ENCODE assay signal across 9 cellular contexts in genomic region chr10:69439813-69440506, GRCh38. TPM values are rescaled to one million over a fixed set of nuclear protein-coding genes. Genes with fewer than 3 reads are reported as not detected.
DNase-seq lines count a peak whose midpoint lies in the region; ATAC-seq and TF ChIP-seq lines count a peak whose summit lies in the region.
"Had no signal": no experiment of that assay in that cellular context is flagged by ENCODE, and none has a peak within 500 bp of the region (broad histone marks: within the 10 kb centered on the region; RNA-seq: fewer than 3 reads in every experiment).

No MANE protein-coding gene starts in this region.

- H2BK12ac ChIP-seq in trophoblast cell (ENCODE audit: low read length) = no peak overlapping the region

- H4K8ac ChIP-seq in trophoblast cell (ENCODE audit: low read depth, low read length) = no peak overlapping the region

- TF ChIP-seq CTCF in AG09309 (IDR thresholded peaks at IDR 0.05; ENCODE audit: control insufficient read depth, insufficient read depth, low read depth, low read length, missing control alignments) (no peak), HFFc6 (IDR thresholded peaks at IDR 0.05) (no peak), left lung (IDR thresholded peaks at IDR 0.05) (no peak)

- no peak overlapping the region for H3K9ac ChIP-seq in trophoblast cell (ENCODE audit: low read length)

- 0 out of 2 replicates have a peak, but pooled peaks cover 3% of the 10 kb centered on the region for H3K9me3 Mint-ChIP-seq in HFFc6

- H3K36me3 Mint-ChIP-seq in HFFc6 (ENCODE audit: low read depth) = 0 out of 2 replicates have a peak, but pooled peaks cover 3% of the 10 kb centered on the region

- H3K4me3 ChIP-seq in AG09309 (ENCODE audit: control insufficient read depth, low read depth, low read length) (no peak overlapping the region), left lung (no peak overlapping the region), trophoblast cell (ENCODE audit: low read depth, low read length) (no peak overlapping the region), aorta (ENCODE audit: low read length in 2 of 2) (no peak overlapping the region)

- H3K4me1 Mint-ChIP-seq in HFFc6 (ENCODE audit: low read depth) = peaks cover 52% of the 10 kb centered on the region

- H3K27me3 ChIP-seq in left lung = no peaks in the 10 kb centered on the region
- no peaks in the 10 kb centered on the region for H3K27me3 ChIP-seq in trophoblast cell (ENCODE audit: insufficient read depth, low read length)
- no peaks in the 10 kb centered on the region for H3K27me3 ChIP-seq in aorta (ENCODE audit: control insufficient read depth in 1 of 2, insufficient read depth in 2 of 2, low read length in 1 of 2)

- H3K9me3 ChIP-seq in left lung (no peaks in the 10 kb centered on the region), trophoblast cell (ENCODE audit: insufficient read depth, low read depth, low read length) (peaks cover 4% of the 10 kb centered on the region), aorta (ENCODE audit: control insufficient read depth, low read length) (no peaks in the 10 kb centered on the region)

- no peak overlapping the region for H3K14ac ChIP-seq in trophoblast cell (ENCODE audit: low read length)

- H4K91ac ChIP-seq in trophoblast cell (ENCODE audit: low read depth, low read length) = no peak overlapping the region

- ATAC-seq in left lung (peak; percentile 83), aorta (ENCODE audit: low FRiP score) (no peak), GM21447 (IDR thresholded peaks at IDR 0.05; ENCODE audit: unreplicated experiment) (no peak), GM18861 (IDR thresholded peaks at IDR 0.05; ENCODE audit: unreplicated experiment) (no peak)

- H3K36me3 ChIP-seq in left lung (no peaks in the 10 kb centered on the region), trophoblast cell (ENCODE audit: control insufficient read depth in 1 of 2, insufficient read depth in 2 of 2, low read length in 2 of 2) (no peaks in the 10 kb centered on the region), aorta (ENCODE audit: control insufficient read depth in 1 of 2, insufficient read depth in 2 of 2, low read length in 1 of 2) (no peaks in the 10 kb centered on the region)

- H3K4me3 Mint-ChIP-seq in HFFc6 = peak overlapping the region; percentile 79

- H3K27ac Mint-ChIP-seq in HFFc6 = peak overlapping the region; percentile 93

- no peak overlapping the region for H3K23ac ChIP-seq in trophoblast cell (ENCODE audit: low read length)

- peaks cover 2% of the 10 kb centered on the region; the same call in 1 of the 2 replicates for H3K27me3 Mint-ChIP-seq in HFFc6 (ENCODE audit: insufficient read depth)

- no peak overlapping the region for H3K4me2 ChIP-seq in trophoblast cell (ENCODE audit: low read length)

- no peak overlapping the region for H2AK5ac ChIP-seq in trophoblast cell (ENCODE audit: low read length)

- H3K4me1 ChIP-seq in left lung (peaks cover 14 to 31% of the 10 kb centered on the region in 2 donors), trophoblast cell (ENCODE audit: control insufficient read depth in 1 of 2, insufficient read depth in 2 of 2, low read length in 2 of 2) (peaks cover 20 to 23% of the 10 kb centered on the region in 2 experiments), aorta (ENCODE audit: control insufficient read depth in 1 of 2, insufficient read depth in 2 of 2, low read length in 2 of 2) (no peaks in the 10 kb centered on the region)

- WGBS in trophoblast cell (ENCODE audit: extremely low coverage, insufficient coverage, insufficient read length) = no CpG with 5 or more reads among the region's 5 CpGs
- 64 to 68% methylated on average over 5 of the region's 5 CpGs for WGBS in aorta, 2 donors

- H3K4ac ChIP-seq in trophoblast cell (ENCODE audit: low read depth, low read length) = no peak overlapping the region

- intact Hi-C loops in left lung (cut with DNase I) (no loop called here), aorta (cut with DNase I) (no loop called here)

- H4K12ac ChIP-seq in trophoblast cell (ENCODE audit: low read depth, low read length) = no peak overlapping the region

- H3K27ac ChIP-seq in left lung = peak overlapping the region; percentile 71 to 74
- no peak overlapping the region for H3K27ac ChIP-seq in trophoblast cell (ENCODE audit: low read depth, low read length)
- H3K27ac ChIP-seq in aorta (ENCODE audit: low read depth in 1 of 2, low read length in 2 of 2) = no peak overlapping the region

- H2BK120ac ChIP-seq in trophoblast cell (ENCODE audit: insufficient read depth, low read length, poor library complexity) = no peak overlapping the region

- no peaks in the 10 kb centered on the region for H3K79me2 ChIP-seq in trophoblast cell (ENCODE audit: control insufficient read depth, insufficient read depth, low read length, poor library complexity)

- no peak overlapping the region for H2BK5ac ChIP-seq in trophoblast cell (ENCODE audit: low read depth, low read length, poor library complexity)

- H2AFZ ChIP-seq in trophoblast cell (ENCODE audit: insufficient read depth, low read length, poor library complexity) = no peak overlapping the region

- peak; percentile 52 for DNase-seq in AG09309 (ENCODE audit: low read depth)
- DNase-seq in HFFc6 = peak; percentile 83
- peak; percentile 84 for DNase-seq in SKM-1 treated with dmso at 0.1 percent for 144 hours (lab: John Stamatoyannopoulos, UW; ENCODE audit: unreplicated experiment)
- DNase-seq in left lung = peak in 1 of 2 donors; percentile 81
- DNase-seq in trophoblast cell = no peak
- no peak for DNase-seq in aorta
- DNase-seq: amniotic stem cell had no signal

- no peak overlapping the region for H3K18ac ChIP-seq in trophoblast cell (ENCODE audit: low read length)

- peaks cover 22% of the 10 kb centered on the region for H3K79me1 ChIP-seq in trophoblast cell (ENCODE audit: low read length)

RNA-seq across cellular contexts. Expression of gene TSPAN15, which starts 11.3 kb away (rescaled TPM):
- 1 to 10 TPM; 1.8 to 4.0 (median 2.1) TPM for total RNA-seq in HFFc6 (2021; fragmentation: NEBNext Ultra II Directional; extraction: Animal tissue kit (Norgen Biotek cat#: 25700))
- 10 to 100 TPM; 52.4 to 67.9 TPM for total RNA-seq in left lung
- polyA plus RNA-seq in trophoblast cell (2013) = 19.1 and 19.5 TPM in 2 replicates
- 10 to 100 TPM; 12.8 to 16.8 TPM for total RNA-seq in aorta
- polyA plus RNA-seq in aorta = 10 to 100 TPM in 1 of 2 donors, 1 to 10 TPM in 1; 1.8 to 10.3 TPM

RNA-seq across cellular contexts. Expression of gene TACR2, which starts 23.2 kb away (rescaled TPM):
- total RNA-seq in HFFc6 (2021; fragmentation: NEBNext Ultra II Directional; extraction: Animal tissue kit (Norgen Biotek cat#: 25700)) = not detected
- under 1 TPM; 0.31 to 0.55 TPM for total RNA-seq in left lung
- 0.07 and 0.10 TPM in 2 replicates for polyA plus RNA-seq in trophoblast cell (2013)
- under 1 TPM in 1 of 2 donors, not detected in 1; 0.49 TPM for total RNA-seq in aorta
- 1 to 10 TPM in 1 of 2 donors, under 1 TPM in 1; 0.31 to 2.5 TPM for polyA plus RNA-seq in aorta

Comparison
In these comparisons a context has a peak if more than half of its experiments do, and no peak if none do; other contexts are left out.
1. DNase-seq: peak in AG09309 (single experiment), HFFc6 (single experiment) and SKM-1 treated with dmso at 0.1 percent for 144 hours (single experiment); none in trophoblast cell (0 of 2) and aorta (0 of 2).
2. H3K27ac ChIP-seq: peak in left lung (2 of 2); none in trophoblast cell (single experiment) and aorta (0 of 2).